ENCODE assay signal across 1 cellular context in the genomic region with DNA sequence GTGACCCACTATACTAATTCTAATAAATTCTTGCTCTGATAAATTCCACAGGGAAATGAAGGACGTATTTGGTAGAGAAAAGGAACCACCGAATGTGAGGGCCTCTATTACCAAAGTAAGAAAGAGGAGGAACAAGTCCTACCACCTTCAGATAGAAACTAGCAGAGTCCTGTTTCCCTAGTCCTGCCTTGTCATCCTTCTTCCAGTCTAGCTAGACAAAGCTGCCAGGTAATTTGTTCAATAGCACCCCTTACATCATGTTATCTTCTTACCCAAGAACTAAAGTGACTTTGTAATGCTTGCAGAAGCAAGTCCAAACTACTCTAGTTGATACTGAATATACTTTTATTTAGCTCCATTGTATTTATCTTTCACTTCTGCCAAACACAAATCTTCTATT.
TF ChIP-seq lines count a peak whose summit lies in the region.

No MANE protein-coding gene starts in this region.

TF ChIP-seq in HCT116, 20 proteins besides CTCF, POLR2A, EP300 and RAD21 (continued from another document):
- no peak for TF ChIP-seq TCF7L2 (IDR thresholded peaks at IDR 0.05; ENCODE audit: borderline replicate concordance, extremely low read depth, insufficient read depth, insufficient read length)
- TF ChIP-seq, protein P1, sequence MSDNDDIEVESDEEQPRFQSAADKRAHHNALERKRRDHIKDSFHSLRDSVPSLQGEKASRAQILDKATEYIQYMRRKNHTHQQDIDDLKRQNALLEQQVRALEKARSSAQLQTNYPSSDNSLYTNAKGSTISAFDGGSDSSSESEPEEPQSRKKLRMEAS (IDR thresholded peaks at IDR 0.05), result no peak
- no peak for TF ChIP-seq CBX3 (IDR thresholded peaks at IDR 0.05; ENCODE audit: low read depth)
- TF ChIP-seq ZNF274 (IDR thresholded peaks at IDR 0.05; ENCODE audit: low read depth, low read length), result no peak
- no peak for TF ChIP-seq SIN3A (IDR thresholded peaks at IDR 0.05; ENCODE audit: low read depth)
- TF ChIP-seq EZH2 (IDR thresholded peaks at IDR 0.05), result no peak
- no peak for TF ChIP-seq SP1 (IDR thresholded peaks at IDR 0.05; ENCODE audit: low read depth)
- no peak for TF ChIP-seq ZFX (IDR thresholded peaks at IDR 0.05)
